ENCODE assay signal across 10 cellular contexts in the genomic region with DNA sequence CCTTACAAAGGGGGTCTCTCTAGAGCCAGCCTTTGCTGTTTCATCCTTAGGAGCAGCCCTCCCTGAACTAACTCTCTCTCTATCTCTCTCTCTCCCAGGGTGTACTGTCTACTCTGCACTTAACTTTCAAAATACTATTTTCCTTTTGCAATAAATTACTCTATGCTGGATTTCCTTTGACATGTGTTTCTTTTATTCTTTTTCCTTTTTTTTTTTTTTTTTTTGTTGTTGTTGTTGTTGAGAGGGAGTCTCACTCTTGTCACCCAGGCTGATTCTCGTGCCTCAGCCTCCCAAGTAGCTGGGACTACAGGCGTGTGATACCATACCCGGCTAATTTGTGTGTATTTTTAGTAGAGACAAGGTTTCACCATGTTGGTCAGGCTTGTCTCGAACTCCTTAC. TPM values are rescaled to one million over a fixed set of nuclear protein-coding genes. Genes with fewer than 3 reads are reported as not detected.
DNase-seq lines count a peak whose midpoint lies in the region; TF ChIP-seq lines count a peak whose summit lies in the region.
"Had no signal": no experiment of that assay in that cellular context is flagged by ENCODE, and none has a peak within 500 bp of the region (broad histone marks: within the 10 kb centered on the region; RNA-seq: fewer than 3 reads in every experiment).

No MANE protein-coding gene starts in this region.

- H3K9me2 ChIP-seq in PC-9 (ENCODE audit: insufficient read depth), result no peaks in the 10 kb centered on the region

- no peak for TF ChIP-seq POLR2A in erythroblast (IDR thresholded peaks at IDR 0.05; ENCODE audit: low read length)

- no peak overlapping the region for H2AFZ ChIP-seq in PC-9

- H3K9me3 ChIP-seq in PC-9 (ENCODE audit: insufficient read depth, low read depth), result no peaks in the 10 kb centered on the region
- no peaks in the 10 kb centered on the region for H3K9me3 ChIP-seq in MG63

- H3K9me3 Mint-ChIP-seq in T-helper 2 cell treated with Interferon-gamma antibody and Interleukin-4, amounts not matched to agents 5 μg/mL and 100 μg/mL, for 36 hours, result no peaks in the 10 kb centered on the region
- H3K9me3 Mint-ChIP-seq in endothelial cell (ENCODE audit: unreplicated experiment) (no peaks in the 10 kb centered on the region), progenitor cell of endocrine pancreas (ENCODE audit: low read depth) (peaks cover 3% of the 10 kb centered on the region)

- H3K36me3 Mint-ChIP-seq in T-helper 2 cell treated with Interferon-gamma antibody and Interleukin-4, amounts not matched to agents 5 μg/mL and 100 μg/mL, for 36 hours (ENCODE audit: low read depth), result peaks cover 21% of the 10 kb centered on the region
- peaks cover 15% of the 10 kb centered on the region for H3K36me3 Mint-ChIP-seq in endothelial cell (ENCODE audit: low read depth, unreplicated experiment)
- H3K36me3 Mint-ChIP-seq in progenitor cell of endocrine pancreas (ENCODE audit: insufficient read depth), result peaks cover 27% of the 10 kb centered on the region

- BruUV-seq in PC-9 (replicated peaks; lab: Mats Ljungman, UMichigan), result no TSS peak

- peaks cover 8% of the 10 kb centered on the region; the same call in 1 of the 2 replicates for H4K20me1 ChIP-seq in PC-9 (ENCODE audit: insufficient read depth)

- H3K27ac Mint-ChIP-seq in T-helper 2 cell treated with Interferon-gamma antibody and Interleukin-4, amounts not matched to agents 5 μg/mL and 100 μg/mL, for 36 hours, result peak overlapping the region; percentile 93
- peak overlapping the region; percentile 98 for H3K27ac Mint-ChIP-seq in endothelial cell (ENCODE audit: unreplicated experiment)
- H3K27ac Mint-ChIP-seq in progenitor cell of endocrine pancreas, result peak overlapping the region; percentile 99

- H3K4me3 Mint-ChIP-seq in T-helper 2 cell treated with Interferon-gamma antibody and Interleukin-4, amounts not matched to agents 5 μg/mL and 100 μg/mL, for 36 hours, result peak overlapping the region; percentile 91
- H3K4me3 Mint-ChIP-seq in endothelial cell (ENCODE audit: unreplicated experiment), result peak overlapping the region; percentile 92
- peak overlapping the region; percentile 93 for H3K4me3 Mint-ChIP-seq in progenitor cell of endocrine pancreas (ENCODE audit: low read depth)

- peaks cover 25% of the 10 kb centered on the region for H3F3A ChIP-seq in PC-9 (ENCODE audit: insufficient read depth, low read depth)

- H3K27me3 Mint-ChIP-seq in T-helper 2 cell treated with Interferon-gamma antibody and Interleukin-4, amounts not matched to agents 5 μg/mL and 100 μg/mL, for 36 hours (ENCODE audit: low read depth), result peaks cover 5% of the 10 kb centered on the region
- H3K27me3 Mint-ChIP-seq in endothelial cell (ENCODE audit: unreplicated experiment) (peaks cover 28% of the 10 kb centered on the region), progenitor cell of endocrine pancreas (no peaks in the 10 kb centered on the region)

- peaks cover 26% of the 10 kb centered on the region for H3K4me1 ChIP-seq in PC-9 (replicated peaks; ENCODE audit: insufficient read depth)

- H3K36me3 ChIP-seq in PC-9 (ENCODE audit: low read depth) (peaks cover 22% of the 10 kb centered on the region), MG63 (peaks cover 13% of the 10 kb centered on the region)

- H3K4me2 ChIP-seq in PC-9, result peak overlapping the region; percentile 78
- H3K4me2 ChIP-seq: A549 had no signal

- H3K27me3 ChIP-seq in PC-9 (ENCODE audit: insufficient read depth, low read depth), result no peaks in the 10 kb centered on the region
- no peaks in the 10 kb centered on the region for H3K27me3 ChIP-seq in MG63

- DNase-seq in T-helper 2 cell treated with Interferon-gamma antibody and Interleukin-4, amounts not matched to agents 5 μg/mL and 100 μg/mL, for 36 hours (ENCODE audit: low spot score), result no peak
- DNase-seq in T-helper 2 cell (no peak), PC-9 (no peak), endothelial cell (ENCODE audit: low spot score) (no peak), progenitor cell of endocrine pancreas (ENCODE audit: low spot score, unreplicated experiment) (no peak), D341Med (ENCODE audit: low spot score) (no peak), MG63 (no peak), erythroblast (lab: John Stamatoyannopoulos, UW) (no peak)
- DNase-seq: NCI-H1694 had no signal

- peaks cover 30% of the 10 kb centered on the region for H3K4me1 Mint-ChIP-seq in T-helper 2 cell treated with Interferon-gamma antibody and Interleukin-4, amounts not matched to agents 5 μg/mL and 100 μg/mL, for 36 hours (ENCODE audit: low read depth)
- H3K4me1 Mint-ChIP-seq in endothelial cell (ENCODE audit: unreplicated experiment) (peaks cover 28% of the 10 kb centered on the region), progenitor cell of endocrine pancreas (ENCODE audit: low read depth) (peaks cover 16% of the 10 kb centered on the region)

- CTCF ChIA-PET in PC-9 (lab: Charles Lee), result interaction anchor here (0.6 to 1.1 kb wide), 9 partner anchors 18 to 1242 kb away, joined by 3 to 12 read pairs (median 3); a partner anchor contains a TSS

- POLR2A ChIA-PET in PC-9 (lab: Charles Lee; ENCODE audit: unreplicated experiment), result interaction anchor here (0.5 to 1.1 kb wide), 16 partner anchors 8 to 674 kb away, joined by 3 to 24 read pairs (median 8); a partner anchor contains a TSS

- H3K79me2 ChIP-seq in PC-9 (ENCODE audit: low read depth), result peaks cover 36% of the 10 kb centered on the region

- intact Hi-C loops in PC-9 (cut with micrococcal nuclease; ENCODE audit: unreplicated experiment), result loop anchor here (1.0 to 5.0 kb wide), 3 partner anchors 18 to 711 kb away; a partner anchor contains a TSS

- no peak overlapping the region for H3K27ac ChIP-seq in PC-9

- TF ChIP-seq CTCF in PC-9 (conservative IDR thresholded peaks at IDR 0.05), result no peak
- no peak for TF ChIP-seq CTCF in endothelial cell (IDR thresholded peaks at IDR 0.05; ENCODE audit: unreplicated experiment)
- no peak for TF ChIP-seq CTCF in progenitor cell of endocrine pancreas (IDR thresholded peaks at IDR 0.05; ENCODE audit: unreplicated experiment)

- no peak overlapping the region; the same call in 1 of the 2 replicates for H3K4me3 ChIP-seq in PC-9
- H3K4me3 ChIP-seq in MG63, result no peak overlapping the region
- H3K4me3 ChIP-seq: A549 had no signal

RNA-seq across cellular contexts. Expression of a gene that starts 1.5 kb away (rescaled TPM):
- 35.2 and 39.0 TPM in 2 replicates for total RNA-seq in PC-9 (2021)
- 47.7 TPM for total RNA-seq in endothelial cell (ENCODE audit: unreplicated experiment)
- 91.8 and 95.1 TPM in 2 replicates for total RNA-seq in progenitor cell of endocrine pancreas
- total RNA-seq in MG63 (2014; rRNA removed; shearing (Covaris generic); ENCODE audit: low replicate concordance), result 11.0 and 39.4 TPM in 2 replicates

RNA-seq across cellular contexts. Expression of a gene that starts 5.8 kb away (rescaled TPM):
- total RNA-seq in PC-9 (2021) (120 and 145 TPM in 2 replicates), endothelial cell (ENCODE audit: unreplicated experiment) (82.4 TPM), progenitor cell of endocrine pancreas (110 and 113 TPM in 2 replicates)
- total RNA-seq in MG63 (2014; rRNA removed; shearing (Covaris generic); ENCODE audit: low replicate concordance), result 58.3 and 78.2 TPM in 2 replicates

RNA-seq across cellular contexts. Expression of a gene that starts 18.2 kb away (rescaled TPM):
- total RNA-seq in PC-9 (2021) (195 and 238 TPM in 2 replicates), endothelial cell (ENCODE audit: unreplicated experiment) (119 TPM), progenitor cell of endocrine pancreas (212 and 224 TPM in 2 replicates)
- total RNA-seq in MG63 (2014; rRNA removed; shearing (Covaris generic); ENCODE audit: low replicate concordance), result 121 and 191 TPM in 2 replicates

RNA-seq across cellular contexts. Expression of a gene that starts 18.5 kb away (rescaled TPM):
- total RNA-seq in PC-9 (2021) (18.1 and 26.2 TPM in 2 replicates), endothelial cell (ENCODE audit: unreplicated experiment) (17.8 TPM), progenitor cell of endocrine pancreas (34.0 and 36.0 TPM in 2 replicates)
- 16.8 and 28.4 TPM in 2 replicates for total RNA-seq in MG63 (2014; rRNA removed; shearing (Covaris generic); ENCODE audit: low replicate concordance)

RNA-seq across cellular contexts. Expression of a gene that starts 33.4 kb away (rescaled TPM):
- total RNA-seq in PC-9 (2021) (8.9 and 9.7 TPM in 2 replicates), endothelial cell (ENCODE audit: unreplicated experiment) (18.5 TPM), progenitor cell of endocrine pancreas (20.7 and 22.8 TPM in 2 replicates)
- total RNA-seq in MG63 (2014; rRNA removed; shearing (Covaris generic); ENCODE audit: low replicate concordance), result 3.6 and 6.3 TPM in 2 replicates
